In genomic region chr4:158193171-158193749, GRCh38 we compare ENCODE assay signal across 7 cellular contexts. TPM values are rescaled to one million over a fixed set of nuclear protein-coding genes. Genes with fewer than 3 reads are reported as not detected.
DNase-seq lines count a peak whose midpoint lies in the region; ATAC-seq and TF ChIP-seq lines count a peak whose summit lies in the region.

No MANE protein-coding gene starts in this region.

- H3K27ac Mint-ChIP-seq in osteocyte (ENCODE audit: unreplicated experiment) (no peak overlapping the region), T-cell (no peak overlapping the region)

- DNase-seq in HFF-Myc (ENCODE audit: extremely low read depth, low read depth), result no peak
- DNase-seq in OCI-LY7 (ENCODE audit: low spot score), result peak; percentile 13
- DNase-seq in epithelial cell of proximal tubule (ENCODE audit: low read depth), result no peak
- no peak for DNase-seq in osteocyte (ENCODE audit: extremely low spot score, unreplicated experiment)
- DNase-seq in T-helper 1 cell, result no peak
- no peak for DNase-seq in T-cell

- no peaks in the 10 kb centered on the region for H3K36me3 ChIP-seq in OCI-LY7 (ENCODE audit: insufficient read depth, low read length)

- H3K9me2 ChIP-seq in OCI-LY7 (ENCODE audit: insufficient read depth, low read length), result no peaks in the 10 kb centered on the region

- intact Hi-C loops in OCI-LY7 (cut with micrococcal nuclease; ENCODE audit: unreplicated experiment), result loop anchor here (5.0 kb wide), 1 partner anchor 64 kb away; no protein-coding TSS in a partner anchor

- no peak overlapping the region for H3K4me2 ChIP-seq in OCI-LY7 (ENCODE audit: low read length)

- POLR2A ChIA-PET in OCI-LY7 (lab: Charles Lee) (interaction anchor here (1.1 kb wide), 1 partner anchor 27 kb away, joined by 3 read pairs; no protein-coding TSS in a partner anchor), T-cell (lab: Charles Lee) (no interaction called here)

- H3K4me1 ChIP-seq in OCI-LY7 (ENCODE audit: insufficient read depth, low read length, poor library complexity, severe bottlenecking), result no peaks in the 10 kb centered on the region

- peaks cover 10% of the 10 kb centered on the region for H3K27me3 Mint-ChIP-seq in osteocyte (ENCODE audit: unreplicated experiment)
- peaks cover 2 to 5% of the 10 kb centered on the region in 2 donors for H3K27me3 Mint-ChIP-seq in T-cell

- no peak overlapping the region for H3K4me3 ChIP-seq in HFF-Myc (replicated peaks; ENCODE audit: low read depth, low read length)
- no peak overlapping the region for H3K4me3 ChIP-seq in OCI-LY7 (ENCODE audit: low read depth, low read length, poor library complexity, severe bottlenecking)
- H3K4me3 ChIP-seq in epithelial cell of proximal tubule (ENCODE audit: low read depth, low read length), result no peak overlapping the region

- H2AFZ ChIP-seq in OCI-LY7 (ENCODE audit: low read length), result no peak overlapping the region

- H4K20me1 ChIP-seq in OCI-LY7 (ENCODE audit: insufficient read depth, low read length), result no peaks in the 10 kb centered on the region

- no peaks in the 10 kb centered on the region for H3K79me2 ChIP-seq in OCI-LY7 (ENCODE audit: insufficient read depth, low read depth, low read length)

- no peak for ATAC-seq in T-cell (replicated peaks in 1 of 4)

- H3K27ac ChIP-seq in OCI-LY7 (ENCODE audit: low read depth, low read length, poor library complexity, severe bottlenecking), result no peak overlapping the region

- no TSS peak for BruUV-seq in OCI-LY7 (replicated peaks; lab: Mats Ljungman, UMichigan)

- H3K4me3 Mint-ChIP-seq in osteocyte (ENCODE audit: unreplicated experiment), result peak overlapping the region; percentile 17
- H3K4me3 Mint-ChIP-seq in T-cell, result no peak overlapping the region

- H3K9me3 ChIP-seq in OCI-LY7 (ENCODE audit: low read length), result no peaks in the 10 kb centered on the region

- H3K9me3 Mint-ChIP-seq in osteocyte (ENCODE audit: unreplicated experiment) (no peaks in the 10 kb centered on the region), T-cell (no peaks in the 10 kb centered on the region)

- H3K4me1 Mint-ChIP-seq in osteocyte (ENCODE audit: unreplicated experiment), result peaks cover 2% of the 10 kb centered on the region
- peaks cover 0 to 5% (median 2%) of the 10 kb centered on the region in 3 donors for H3K4me1 Mint-ChIP-seq in T-cell

- H3K36me3 Mint-ChIP-seq in osteocyte (ENCODE audit: unreplicated experiment) (no peaks in the 10 kb centered on the region), T-cell (no peaks in the 10 kb centered on the region)

- TF ChIP-seq CTCF in GM12872 (IDR thresholded peaks at IDR 0.05; ENCODE audit: insufficient read depth, low read depth, low read length) (peak; percentile 41; the same call in 2 of the 3 replicates), HFF-Myc (IDR thresholded peaks at IDR 0.05; ENCODE audit: low read depth, low read length, missing control alignments) (peak; percentile 32), OCI-LY7 (conservative IDR thresholded peaks at IDR 0.05; ENCODE audit: low read length) (peak; percentile 72), epithelial cell of proximal tubule (conservative IDR thresholded peaks at IDR 0.05; ENCODE audit: low read depth, low read length) (peak; percentile 68), osteocyte (IDR thresholded peaks at IDR 0.05) (peak; percentile 70)

- CTCF ChIA-PET in OCI-LY7 (lab: Charles Lee; ENCODE audit: unreplicated experiment), result no interaction called here
- CTCF ChIA-PET in T-cell (lab: Charles Lee), result no interaction called here

RNA-seq across cellular contexts. Expression of gene TMEM144, which starts 17.0 kb away (rescaled TPM):
- not detected in 2 replicates for total RNA-seq in OCI-LY7 (2014; rRNA removed; shearing (Covaris generic))
- 0.30 and 0.66 TPM in 2 replicates for total RNA-seq in OCI-LY7 (2022)
- 2.9 and 3.5 TPM in 2 replicates for total RNA-seq in epithelial cell of proximal tubule
- 1.0 and 1.7 TPM in 2 replicates for total RNA-seq in osteocyte
- total RNA-seq in T-cell, result under 1 TPM in 2 of 5 donors, not detected in 3; 0.09 to 0.32 TPM

RNA-seq across cellular contexts. Expression of gene GASK1B, which starts 20.4 kb away (rescaled TPM):
- 0.25 and 0.33 TPM in 2 replicates for total RNA-seq in OCI-LY7 (2014; rRNA removed; shearing (Covaris generic))
- total RNA-seq in OCI-LY7 (2022) (4.4 and 5.1 TPM in 2 replicates), epithelial cell of proximal tubule (0.17 and 0.51 TPM in 2 replicates), osteocyte (11.7 and 11.8 TPM in 2 replicates), T-cell (under 1 TPM in 3 of 5 donors, not detected in 2; 0.30 to 0.57 (median 0.41) TPM)
